In the genomic region with DNA sequence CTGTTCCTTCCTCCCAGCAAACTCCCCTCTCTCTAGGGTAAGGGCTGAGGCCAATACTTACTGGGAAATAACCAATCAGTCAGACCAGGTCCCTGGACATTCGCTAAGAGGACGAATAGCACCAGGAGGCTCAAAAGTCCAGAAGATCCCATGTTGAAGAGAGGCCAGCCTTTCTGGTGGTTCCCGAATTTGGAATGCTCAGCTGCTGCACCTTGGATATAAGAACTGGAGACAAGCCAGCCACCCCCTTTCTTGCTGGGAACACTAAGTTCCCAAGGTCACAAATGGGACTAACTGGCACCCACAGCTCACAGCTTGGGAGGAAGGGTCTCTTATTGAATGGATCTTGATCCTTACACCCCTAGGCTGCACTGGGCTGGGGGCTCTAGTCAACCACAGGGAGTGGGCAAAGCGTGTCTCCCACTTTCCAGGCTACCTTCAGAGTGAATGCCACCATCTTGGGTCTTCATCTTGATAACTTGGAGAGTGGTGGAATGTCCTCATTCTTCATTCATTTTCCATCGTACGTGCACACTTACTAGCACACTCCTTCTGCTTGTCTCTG, we compare ENCODE assay signal across 35 cellular contexts. TPM values are rescaled to one million over a fixed set of nuclear protein-coding genes. Genes with fewer than 3 reads are reported as not detected.
"Had no signal": no experiment of that assay in that cellular context is flagged by ENCODE, and none has a peak within 500 bp of the region (broad histone marks: within the 10 kb centered on the region; RNA-seq: fewer than 3 reads in every experiment).

A gene (minus strand): TSS at position 196 of the 565 bp plus-strand sequence. CDS start 44 bp downstream, at position 152.

- ATAC-seq: activated CD4-positive, alpha-beta T cell treated with anti-CD3 and anti-CD28 coated beads for 36 hours; activated CD8-positive, alpha-beta memory T cell treated with anti-CD3 and anti-CD28 coated beads, Interleukin-2, amount 10 ng/mL, durations not matched to agents 7 days and 5 days; activated CD8-positive, alpha-beta T cell treated with anti-CD3 and anti-CD28 coated beads, Interleukin-2, amount 10 ng/mL, durations not matched to agents 7 days and 5 days; activated naive CD4-positive, alpha-beta T cell treated with anti-CD3 and anti-CD28 coated beads, Interleukin-2, amount 50 U/mL, for 72 hours; esophagus mucosa; gastroesophageal sphincter; heart right ventricle had no signal

- H3K4me3 Mint-ChIP-seq: activated CD4-positive, alpha-beta memory T cell treated with anti-CD3 and anti-CD28 coated beads for 36 hours; activated CD4-positive, alpha-beta T cell treated with anti-CD3 and anti-CD28 coated beads for 36 hours; activated CD4-positive, alpha-beta T cell treated with anti-CD3 and anti-CD28 coated beads, Interleukin-2, amount 10 ng/mL, durations not matched to agents 24 days and 14 days; activated CD8-positive, alpha-beta memory T cell treated with anti-CD3 and anti-CD28 coated beads, Interleukin-2, amount 10 ng/mL, durations not matched to agents 7 days and 5 days; activated CD8-positive, alpha-beta T cell treated with anti-CD3 and anti-CD28 coated beads, Interleukin-2, amount 10 ng/mL, durations not matched to agents 7 days and 5 days; activated naive CD4-positive, alpha-beta T cell treated with anti-CD3 and anti-CD28 coated beads, Interleukin-2, amount 10 ng/mL, durations not matched to agents 7 days and 5 days; activated naive CD8-positive, alpha-beta T cell treated with anti-CD3 and anti-CD28 coated beads, Interleukin-2, amount 10 ng/mL, durations not matched to agents 7 days and 5 days; brain; dendritic cell treated with granulocyte-macrophage colony-stimulating factor and Interleukin-4, amounts not matched to agents 40 ng/mL and 50 ng/mL, for 4 days; endodermal cell had no signal

- H3K4me1 ChIP-seq: ascending aorta, breast epithelium, gastroesophageal sphincter, heart right ventricle had no signal

- H3K27me3 ChIP-seq: ascending aorta, breast epithelium, cardiac muscle cell, gastroesophageal sphincter had no signal

- H3K4me1 Mint-ChIP-seq: activated CD4-positive, alpha-beta T cell treated with anti-CD3 and anti-CD28 coated beads for 36 hours; activated CD4-positive, alpha-beta T cell treated with anti-CD3 and anti-CD28 coated beads, Interleukin-2, amount 10 ng/mL, durations not matched to agents 24 days and 14 days; activated CD8-positive, alpha-beta memory T cell treated with anti-CD3 and anti-CD28 coated beads, Interleukin-2, amount 10 ng/mL, durations not matched to agents 7 days and 5 days; activated naive CD4-positive, alpha-beta T cell treated with anti-CD3 and anti-CD28 coated beads, Interleukin-2, amount 10 ng/mL, durations not matched to agents 7 days and 5 days; activated naive CD8-positive, alpha-beta T cell treated with anti-CD3 and anti-CD28 coated beads, Interleukin-2, amount 10 ng/mL, durations not matched to agents 7 days and 5 days; brain had no signal

- H3K9me3 ChIP-seq: ascending aorta, breast epithelium had no signal

- H3K36me3 Mint-ChIP-seq: activated CD4-positive, alpha-beta memory T cell treated with anti-CD3 and anti-CD28 coated beads for 36 hours; activated CD8-positive, alpha-beta memory T cell treated with anti-CD3 and anti-CD28 coated beads, Interleukin-2, amount 10 ng/mL, durations not matched to agents 7 days and 5 days; activated naive CD4-positive, alpha-beta T cell treated with anti-CD3 and anti-CD28 coated beads, Interleukin-2, amount 10 ng/mL, durations not matched to agents 7 days and 5 days; activated naive CD4-positive, alpha-beta T cell treated with anti-CD3 and anti-CD28 coated beads, Interleukin-2, amount 50 U/mL, for 72 hours; activated naive CD8-positive, alpha-beta T cell treated with anti-CD3 and anti-CD28 coated beads, Interleukin-2, amount 10 ng/mL, durations not matched to agents 7 days and 5 days; brain had no signal

- H3K36me3 ChIP-seq: ascending aorta, breast epithelium, cardiac muscle cell, gastroesophageal sphincter, heart right ventricle had no signal

- DNase-seq: activated CD4-positive, alpha-beta memory T cell treated with anti-CD3 and anti-CD28 coated beads for 36 hours; activated CD4-positive, alpha-beta T cell treated with anti-CD3 and anti-CD28 coated beads for 36 hours; activated CD4-positive, alpha-beta T cell treated with anti-CD3 and anti-CD28 coated beads, Interleukin-2, amount 10 ng/mL, durations not matched to agents 24 days and 14 days; activated CD4-positive, CD25-positive, alpha-beta regulatory T cell; activated CD4-positive, CD25-positive, alpha-beta regulatory T cell treated with anti-CD3 and anti-CD28 coated beads, Interleukin-2, amount 50 U/mL, for 72 hours; activated CD8-positive, alpha-beta memory T cell treated with anti-CD3 and anti-CD28 coated beads, Interleukin-2, amount 10 ng/mL, durations not matched to agents 7 days and 5 days; activated CD8-positive, alpha-beta memory T cell treated with anti-CD3 and anti-CD28 coated beads, Interleukin-2, amount 50 U/mL, for 4 hours; activated CD8-positive, alpha-beta T cell treated with anti-CD3 and anti-CD28 coated beads, Interleukin-2, amount 10 ng/mL, durations not matched to agents 7 days and 5 days; activated gamma-delta T cell; activated naive CD4-positive, alpha-beta T cell; activated naive CD4-positive, alpha-beta T cell treated with anti-CD3 and anti-CD28 coated beads, Interleukin-2, amount 10 ng/mL, durations not matched to agents 7 days and 5 days; activated naive CD8-positive, alpha-beta T cell treated with anti-CD3 and anti-CD28 coated beads, Interleukin-2, amount 10 ng/mL, durations not matched to agents 7 days and 5 days; activated T-cell treated with anti-CD3 and anti-CD28 coated beads, Interleukin-2, amount 50 U/mL, for 1 hour; activated T-cell treated with anti-CD3 and anti-CD28 coated beads, Interleukin-2, amount 50 U/mL, for 48 hours; central memory CD4-positive, alpha-beta T cell; cerebellar nuclear complex; dorsolateral prefrontal cortex; effector memory CD4-positive, alpha-beta T cell; endodermal cell; foreskin melanocyte; heart right ventricle; T-helper 2 cell had no signal

- H3K9me3 Mint-ChIP-seq: activated CD4-positive, alpha-beta memory T cell treated with anti-CD3 and anti-CD28 coated beads for 36 hours; activated CD4-positive, alpha-beta T cell treated with anti-CD3 and anti-CD28 coated beads, Interleukin-2, amount 10 ng/mL, durations not matched to agents 24 days and 14 days; activated naive CD4-positive, alpha-beta T cell treated with anti-CD3 and anti-CD28 coated beads, Interleukin-2, amount 10 ng/mL, durations not matched to agents 7 days and 5 days; activated naive CD8-positive, alpha-beta T cell treated with anti-CD3 and anti-CD28 coated beads, Interleukin-2, amount 10 ng/mL, durations not matched to agents 7 days and 5 days; dendritic cell treated with granulocyte-macrophage colony-stimulating factor and Interleukin-4, amounts not matched to agents 40 ng/mL and 50 ng/mL, for 4 days had no signal

- H3K27ac ChIP-seq: ascending aorta, breast epithelium, cardiac muscle cell, coronary artery, dorsolateral prefrontal cortex, gastroesophageal sphincter, heart right ventricle had no signal

- H3K4me3 ChIP-seq: ascending aorta, breast epithelium, cardiac muscle cell, coronary artery, dorsolateral prefrontal cortex, gastroesophageal sphincter, heart right ventricle had no signal

- H3K27ac Mint-ChIP-seq: activated CD4-positive, alpha-beta memory T cell treated with anti-CD3 and anti-CD28 coated beads for 36 hours; activated CD4-positive, alpha-beta T cell treated with anti-CD3 and anti-CD28 coated beads for 36 hours; activated CD4-positive, alpha-beta T cell treated with anti-CD3 and anti-CD28 coated beads, Interleukin-2, amount 10 ng/mL, durations not matched to agents 24 days and 14 days; activated CD8-positive, alpha-beta memory T cell treated with anti-CD3 and anti-CD28 coated beads, Interleukin-2, amount 10 ng/mL, durations not matched to agents 7 days and 5 days; activated CD8-positive, alpha-beta T cell treated with anti-CD3 and anti-CD28 coated beads, Interleukin-2, amount 10 ng/mL, durations not matched to agents 7 days and 5 days; activated naive CD4-positive, alpha-beta T cell treated with anti-CD3 and anti-CD28 coated beads, Interleukin-2, amount 10 ng/mL, durations not matched to agents 7 days and 5 days; activated naive CD4-positive, alpha-beta T cell treated with anti-CD3 and anti-CD28 coated beads, Interleukin-2, amount 50 U/mL, for 72 hours; activated naive CD8-positive, alpha-beta T cell treated with anti-CD3 and anti-CD28 coated beads, Interleukin-2, amount 10 ng/mL, durations not matched to agents 7 days and 5 days; dendritic cell treated with granulocyte-macrophage colony-stimulating factor and Interleukin-4, amounts not matched to agents 40 ng/mL and 50 ng/mL, for 4 days; endodermal cell had no signal

RNA-seq across cellular contexts. Expression of the gene that starts here (rescaled TPM):
- total RNA-seq: activated CD4-positive, alpha-beta memory T cell treated with anti-CD3 and anti-CD28 coated beads for 36 hours; activated CD4-positive, alpha-beta T cell treated with anti-CD3 and anti-CD28 coated beads for 36 hours; activated CD4-positive, alpha-beta T cell treated with anti-CD3 and anti-CD28 coated beads, Interleukin-2, amount 10 ng/mL, durations not matched to agents 24 days and 14 days; activated CD8-positive, alpha-beta memory T cell treated with anti-CD3 and anti-CD28 coated beads for 36 hours; activated CD8-positive, alpha-beta memory T cell treated with anti-CD3 and anti-CD28 coated beads, Interleukin-2, amount 10 ng/mL, durations not matched to agents 7 days and 5 days; activated CD8-positive, alpha-beta T cell treated with anti-CD3 and anti-CD28 coated beads, Interleukin-2, amount 10 ng/mL, durations not matched to agents 7 days and 5 days; activated naive CD4-positive, alpha-beta T cell treated with anti-CD3 and anti-CD28 coated beads, Interleukin-2, amount 50 U/mL, for 72 hours; activated naive CD8-positive, alpha-beta T cell treated with anti-CD3 and anti-CD28 coated beads, Interleukin-2, amount 10 ng/mL, durations not matched to agents 7 days and 5 days; ascending aorta; breast epithelium; cardiac muscle cell; epithelial cell of proximal tubule; esophagus mucosa; gastroesophageal sphincter; glomerular endothelial cell; heart right ventricle; T-helper 1 cell treated with Interleukin-12 subunit alpha and Interleukin-12 subunit beta and Interleukin-4 antibody, amounts not matched to agents 30 ng/mL and 1 ng/mL, for 36 hours had no signal
